ENCODE assay signal across 15 cellular contexts in the genomic region with DNA sequence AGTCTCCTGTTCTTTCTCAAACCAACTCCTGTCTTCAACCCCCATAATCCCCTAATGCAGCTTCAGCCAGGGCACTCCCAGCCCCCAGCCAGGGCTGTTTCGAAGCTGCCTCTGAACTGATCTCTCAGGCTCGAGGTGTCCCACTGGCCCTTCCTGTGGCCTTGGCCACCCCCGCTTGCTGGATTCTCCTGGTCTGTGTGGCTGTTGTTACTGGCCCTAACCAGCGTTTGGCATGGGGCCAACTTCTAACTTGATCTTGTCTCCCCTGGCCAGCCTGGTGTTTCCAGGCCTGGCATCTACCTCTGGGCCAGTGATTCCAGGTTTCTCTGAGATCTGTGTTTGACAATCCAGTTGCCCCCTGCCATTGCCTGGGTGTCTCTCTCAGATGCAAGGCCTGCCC. TPM values are rescaled to one million over a fixed set of nuclear protein-coding genes. Genes with fewer than 3 reads are reported as not detected.
DNase-seq lines count a peak whose midpoint lies in the region; ATAC-seq and TF ChIP-seq lines count a peak whose summit lies in the region.
"Had no signal": no experiment of that assay in that cellular context is flagged by ENCODE, and none has a peak within 500 bp of the region (broad histone marks: within the 10 kb centered on the region; RNA-seq: fewer than 3 reads in every experiment).

No MANE protein-coding gene starts in this region.

- H3K9me3 ChIP-seq in Peyer's patch (no peaks in the 10 kb centered on the region), gastrocnemius medialis (no peaks in the 10 kb centered on the region)

- no peak overlapping the region for H3K4me3 ChIP-seq in Peyer's patch
- no peak overlapping the region for H3K4me3 ChIP-seq in gastrocnemius medialis
- H3K4me3 ChIP-seq: cardiac muscle cell had no signal

- TF ChIP-seq EP300 in Ishikawa (IDR thresholded peaks at IDR 0.05; ENCODE audit: borderline replicate concordance), result no peak

- in situ Hi-C loops in gastrocnemius medialis (cut with MboI; ENCODE audit: low sequenced_read_pairs in 4 of 4), result no loop called here

- peak; percentile 30 to 45 for ATAC-seq in gastrocnemius medialis
- ATAC-seq in HG03571 (IDR thresholded peaks at IDR 0.05; ENCODE audit: unreplicated experiment), result no peak

- H3K36me3 ChIP-seq in Peyer's patch (peaks cover 0 to 70% (median 0%) of the 10 kb centered on the region in 3 donors), gastrocnemius medialis (peaks cover 2 to 40% of the 10 kb centered on the region in 2 donors)

- H3K27ac ChIP-seq in Peyer's patch (peak overlapping the region in 3 of 4 donors; percentile 62 to 93 (median 83)), gastrocnemius medialis (peak overlapping the region in 2 of 4 donors; percentile 55 to 59)
- H3K27ac ChIP-seq: cardiac muscle cell had no signal

- no peaks in the 10 kb centered on the region for H3K4me1 Mint-ChIP-seq in glutamatergic neuron (ENCODE audit: low read depth, unreplicated experiment)

- peak overlapping the region; percentile 8 for H3K4me3 Mint-ChIP-seq in glutamatergic neuron (ENCODE audit: unreplicated experiment)

- no peak for TF ChIP-seq CTCF in Peyer's patch (IDR thresholded peaks at IDR 0.05)
- TF ChIP-seq CTCF in glutamatergic neuron (IDR thresholded peaks at IDR 0.05; ENCODE audit: partially characterized antibody, unreplicated experiment), result no peak
- no peak for TF ChIP-seq CTCF in gastrocnemius medialis (IDR thresholded peaks at IDR 0.05 in 4 of 5, conservative IDR thresholded peaks at IDR 0.05 in 1 of 5)

- no peak for TF ChIP-seq POLR2A in Peyer's patch (IDR thresholded peaks at IDR 0.05)
- TF ChIP-seq POLR2A in gastrocnemius medialis (IDR thresholded peaks at IDR 0.05), result no peak

- H3K27me3 ChIP-seq in Peyer's patch (no peaks in the 10 kb centered on the region), gastrocnemius medialis (no peaks in the 10 kb centered on the region)
- H3K27me3 ChIP-seq: cardiac muscle cell had no signal

- H3K27me3 Mint-ChIP-seq in glutamatergic neuron (ENCODE audit: unreplicated experiment), result peaks cover 6% of the 10 kb centered on the region

- peaks cover 0 to 24% (median 3%) of the 10 kb centered on the region in 4 donors for H3K4me1 ChIP-seq in Peyer's patch
- H3K4me1 ChIP-seq in gastrocnemius medialis, result peaks cover 7 to 15% of the 10 kb centered on the region in 2 donors

- TF ChIP-seq RAD21 in Ishikawa (IDR thresholded peaks at IDR 0.05; ENCODE audit: low read depth), result no peak

- H3K27ac Mint-ChIP-seq in glutamatergic neuron (ENCODE audit: unreplicated experiment), result peak overlapping the region; percentile 89

- peaks cover 7% of the 10 kb centered on the region for H3K9me3 Mint-ChIP-seq in glutamatergic neuron (ENCODE audit: unreplicated experiment)

- DNase-seq in Peyer's patch, result no peak
- no peak for DNase-seq in glutamatergic neuron
- DNase-seq in gastrocnemius medialis, result peak in 1 of 2 donors; percentile 38
- no peak for DNase-seq in COLO829 (ENCODE audit: low spot score)
- DNase-seq in retina, result no peak
- DNase-seq: COR-L47; IMR-90; NCI-H2081; occipital lobe; stimulated activated CD4-positive, alpha-beta T cell treated with anti-CD3 and anti-CD28 coated beads, Interleukin-2, amount 100 ng/mL, for 24 hours; stimulated activated naive CD4-positive, alpha-beta T cell had no signal

- no peaks in the 10 kb centered on the region for H3K36me3 Mint-ChIP-seq in glutamatergic neuron (ENCODE audit: unreplicated experiment)

- intact Hi-C loops in gastrocnemius medialis (cut with DNase I; ENCODE audit: low total_unique reads), result no loop called here

TF ChIP-seq in Ishikawa, 13 proteins besides CTCF, POLR2A, EP300 and RAD21:
- no peak for TF ChIP-seq ZBTB7A (IDR thresholded peaks at IDR 0.05; ENCODE audit: low read depth)
- peak; percentile 90 for TF ChIP-seq NFIC (IDR thresholded peaks at IDR 0.05)
- TF ChIP-seq, protein P1, sequence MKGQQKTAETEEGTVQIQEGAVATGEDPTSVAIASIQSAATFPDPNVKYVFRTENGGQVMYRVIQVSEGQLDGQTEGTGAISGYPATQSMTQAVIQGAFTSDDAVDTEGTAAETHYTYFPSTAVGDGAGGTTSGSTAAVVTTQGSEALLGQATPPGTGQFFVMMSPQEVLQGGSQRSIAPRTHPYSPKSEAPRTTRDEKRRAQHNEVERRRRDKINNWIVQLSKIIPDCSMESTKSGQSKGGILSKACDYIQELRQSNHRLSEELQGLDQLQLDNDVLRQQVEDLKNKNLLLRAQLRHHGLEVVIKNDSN (IDR thresholded peaks at IDR 0.05), result no peak

RNA-seq across cellular contexts. Expression of a gene that starts 11.0 kb away (rescaled TPM):
- 10 to 100 TPM; 26.6 to 61.9 (median 33.7) TPM for total RNA-seq in Peyer's patch
- 32.8 TPM for total RNA-seq in glutamatergic neuron (ENCODE audit: unreplicated experiment)
- total RNA-seq in gastrocnemius medialis, result 10 to 100 TPM; 29.6 to 51.2 (median 31.1) TPM

RNA-seq across cellular contexts. Expression of a gene that starts 11.2 kb away (rescaled TPM):
- total RNA-seq in Peyer's patch (100 to 1,000 TPM in 1 of 4 donors, 10 to 100 TPM in 3; 12.6 to 102 (median 14.5) TPM), glutamatergic neuron (ENCODE audit: unreplicated experiment) (186 TPM), gastrocnemius medialis (10 to 100 TPM in 3 of 4 donors, 1 to 10 TPM in 1; 9.5 to 15.1 (median 12.9) TPM)

RNA-seq across cellular contexts. Expression of a gene that starts 15.2 kb away (rescaled TPM):
- total RNA-seq in Peyer's patch (10 to 100 TPM in 1 of 4 donors, 1 to 10 TPM in 2, not detected in 1; 2.3 to 13.4 (median 7.8) TPM), glutamatergic neuron (ENCODE audit: unreplicated experiment) (not detected), gastrocnemius medialis (not detected)
- total RNA-seq: H4, IMR-90, occipital lobe had no signal

RNA-seq across cellular contexts. Expression of a gene that starts 18.5 kb away (rescaled TPM):
- total RNA-seq in Peyer's patch (100 to 1,000 TPM; 117 to 245 (median 199) TPM), glutamatergic neuron (ENCODE audit: unreplicated experiment) (32.8 TPM), gastrocnemius medialis (1 to 10 TPM in 3 of 4 donors, under 1 TPM in 1; 0.87 to 3.7 (median 2.8) TPM)

RNA-seq across cellular contexts. Expression of a gene that starts 22.7 kb away (rescaled TPM):
- total RNA-seq in Peyer's patch (10 to 100 TPM; 24.8 to 71.7 (median 60.3) TPM), glutamatergic neuron (ENCODE audit: unreplicated experiment) (47.6 TPM), gastrocnemius medialis (under 1 TPM in 2 of 4 donors, not detected in 2; 0.15 to 0.16 TPM)
- total RNA-seq: IMR-90 had no signal
